ENCODE assay signal across 1 cellular context in the genomic region with DNA sequence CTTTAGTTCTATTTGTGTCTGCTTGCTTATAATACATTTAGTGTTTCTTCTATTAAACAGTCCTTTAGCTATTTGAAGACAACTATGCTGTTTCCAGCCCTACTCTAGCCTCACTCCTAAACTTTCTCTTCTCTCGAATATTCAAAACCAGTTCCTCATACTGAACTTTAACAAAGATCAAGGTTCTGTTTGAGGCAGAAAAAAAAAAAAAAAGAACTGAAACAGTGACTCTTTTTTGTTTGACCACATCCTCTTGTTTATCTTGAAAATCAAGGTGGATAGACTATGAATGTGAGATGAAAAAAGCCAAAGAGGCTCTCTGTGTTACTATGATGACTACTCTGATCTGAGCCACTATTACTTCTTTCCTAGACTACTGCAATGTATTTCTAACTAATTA.
TF ChIP-seq lines count a peak whose summit lies in the region.

No MANE protein-coding gene starts in this region.

TF ChIP-seq in GM12878, 131 proteins besides CTCF, POLR2A, EP300 and RAD21 (continued from another document and continues in another):
- TF ChIP-seq BCL3 (IDR thresholded peaks at IDR 0.05; ENCODE audit: borderline replicate concordance, insufficient read depth, low read depth, low read length, poor library complexity, severe bottlenecking) (no peak), RB1 (IDR thresholded peaks at IDR 0.05; ENCODE audit: borderline replicate concordance) (no peak), MTA2 (IDR thresholded peaks at IDR 0.05; ENCODE audit: low read depth) (peak; percentile 90), STAT1 (conservative IDR thresholded peaks at IDR 0.05) (no peak), WRNIP1 (IDR thresholded peaks at IDR 0.05; ENCODE audit: borderline replicate concordance, low read depth, low read length) (no peak), PML (IDR thresholded peaks at IDR 0.05; ENCODE audit: low read length) (peak; percentile 60), IKZF1 (conservative IDR thresholded peaks at IDR 0.05) (0 out of 2 replicates have a peak, but pooled peaks have one; percentile 37), JUNB (IDR thresholded peaks at IDR 0.05) (peak; percentile 61; the same call in 1 of the 2 replicates), NBN (IDR thresholded peaks at IDR 0.05) (peak; percentile 82), TARDBP (IDR thresholded peaks at IDR 0.05; ENCODE audit: borderline replicate concordance) (no peak), ZNF24 (IDR thresholded peaks at IDR 0.05) (peak; percentile 78; the same call in 1 of the 2 replicates), SREBF2 (IDR thresholded peaks at IDR 0.05; ENCODE audit: low read length) (no peak), CREM (IDR thresholded peaks at IDR 0.05; ENCODE audit: low read depth) (peak; percentile 81), CBFB (IDR thresholded peaks at IDR 0.05; ENCODE audit: low read depth) (peak; percentile 65; the same call in 1 of the 2 replicates), MEF2B (IDR thresholded peaks at IDR 0.05; ENCODE audit: partially characterized antibody, poor library complexity, severe bottlenecking) (peak; percentile 46), ATF7 (IDR thresholded peaks at IDR 0.05; ENCODE audit: low read depth) (peak; percentile 84), KLF5 (IDR thresholded peaks at IDR 0.05; ENCODE audit: partially characterized antibody) (no peak), POU2F2 (IDR thresholded peaks at IDR 0.05; ENCODE audit: borderline replicate concordance, low read depth, low read length) (0 out of 3 replicates have a peak, but pooled peaks have one; percentile 18), SMAD1 (IDR thresholded peaks at IDR 0.05; ENCODE audit: low read depth, partially characterized antibody) (peak; percentile 66), SUPT20H (IDR thresholded peaks at IDR 0.05; ENCODE audit: borderline replicate concordance, control insufficient read depth, low read depth, low read length) (no peak), TCF12 (IDR thresholded peaks at IDR 0.05; ENCODE audit: low read depth, low read length) (0 out of 2 replicates have a peak, but pooled peaks have one; percentile 26), JUND (IDR thresholded peaks at IDR 0.05; ENCODE audit: low read depth, low read length) (no peak), IRF4 (IDR thresholded peaks at IDR 0.05; ENCODE audit: low read depth, low read length) (0 out of 2 replicates have a peak, but pooled peaks have one; percentile 75), NKRF (conservative IDR thresholded peaks at IDR 0.05) (no peak), BHLHE40 (IDR thresholded peaks at IDR 0.05; ENCODE audit: borderline replicate concordance in 1 of 2, low read depth in 2 of 2, low read length in 1 of 2) (peak; percentile 44 to 75; a peak in 3 of 4 replicates), SIN3A (IDR thresholded peaks at IDR 0.05; ENCODE audit: low read depth, low read length) (no peak), HDAC2 (IDR thresholded peaks at IDR 0.05) (no peak), PAX5 (IDR thresholded peaks at IDR 0.05; ENCODE audit: borderline replicate concordance, low read depth, low read length) (0 out of 2 replicates have a peak, but pooled peaks have one; percentile 41), MTA3 (IDR thresholded peaks at IDR 0.05; ENCODE audit: borderline replicate concordance, low read length) (peak; percentile 74; the same call in 1 of the 2 replicates), SPI1 (IDR thresholded peaks at IDR 0.05; ENCODE audit: borderline replicate concordance, insufficient read depth, low read depth, low read length) (peak; percentile 95), ZSCAN29 (IDR thresholded peaks at IDR 0.05) (no peak), SUZ12 (IDR thresholded peaks at IDR 0.05; ENCODE audit: unreplicated experiment) (no peak), TCF7 (IDR thresholded peaks at IDR 0.05; ENCODE audit: borderline replicate concordance) (peak; percentile 65; the same call in 1 of the 2 replicates), FOXM1 (IDR thresholded peaks at IDR 0.05; ENCODE audit: low read depth, low read length) (peak; percentile 91; the same call in 1 of the 2 replicates), ZBED1 (IDR thresholded peaks at IDR 0.05; ENCODE audit: borderline replicate concordance) (0 out of 2 replicates have a peak, but pooled peaks have one; percentile 68), NR2C1 (IDR thresholded peaks at IDR 0.05) (no peak), MEF2A (IDR thresholded peaks at IDR 0.05; ENCODE audit: insufficient read depth, low read depth, low read length) (peak; percentile 74; the same call in 1 of the 2 replicates), BMI1 (IDR thresholded peaks at IDR 0.05; ENCODE audit: borderline replicate concordance) (peak; percentile 54; the same call in 1 of the 2 replicates), RUNX3 (IDR thresholded peaks at IDR 0.05; ENCODE audit: low read length) (peak; percentile 98), NR2F1 (conservative IDR thresholded peaks at IDR 0.05) (0 out of 2 replicates have a peak, but pooled peaks have one; percentile 34), SP1 (IDR thresholded peaks at IDR 0.05; ENCODE audit: low read depth, low read length) (no peak), ZNF384 (IDR thresholded peaks at IDR 0.05; ENCODE audit: borderline replicate concordance, low read depth, low read length) (peak; percentile 99), CBX5 (IDR thresholded peaks at IDR 0.05; ENCODE audit: low read depth) (peak; percentile 95), ZNF207 (IDR thresholded peaks at IDR 0.05; ENCODE audit: borderline replicate concordance) (no peak), MLLT1 (IDR thresholded peaks at IDR 0.05) (peak; percentile 52; the same call in 1 of the 2 replicates), YBX1 (IDR thresholded peaks at IDR 0.05) (no peak), IKZF2 (IDR thresholded peaks at IDR 0.05) (peak; percentile 82 to 84)
- TF ChIP-seq, protein P1, sequence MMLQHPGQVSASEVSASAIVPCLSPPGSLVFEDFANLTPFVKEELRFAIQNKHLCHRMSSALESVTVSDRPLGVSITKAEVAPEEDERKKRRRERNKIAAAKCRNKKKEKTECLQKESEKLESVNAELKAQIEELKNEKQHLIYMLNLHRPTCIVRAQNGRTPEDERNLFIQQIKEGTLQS (IDR thresholded peaks at IDR 0.05; ENCODE audit: borderline replicate concordance, extremely low read depth, low read depth, low read length), result no peak
- TF ChIP-seq, protein P2, sequence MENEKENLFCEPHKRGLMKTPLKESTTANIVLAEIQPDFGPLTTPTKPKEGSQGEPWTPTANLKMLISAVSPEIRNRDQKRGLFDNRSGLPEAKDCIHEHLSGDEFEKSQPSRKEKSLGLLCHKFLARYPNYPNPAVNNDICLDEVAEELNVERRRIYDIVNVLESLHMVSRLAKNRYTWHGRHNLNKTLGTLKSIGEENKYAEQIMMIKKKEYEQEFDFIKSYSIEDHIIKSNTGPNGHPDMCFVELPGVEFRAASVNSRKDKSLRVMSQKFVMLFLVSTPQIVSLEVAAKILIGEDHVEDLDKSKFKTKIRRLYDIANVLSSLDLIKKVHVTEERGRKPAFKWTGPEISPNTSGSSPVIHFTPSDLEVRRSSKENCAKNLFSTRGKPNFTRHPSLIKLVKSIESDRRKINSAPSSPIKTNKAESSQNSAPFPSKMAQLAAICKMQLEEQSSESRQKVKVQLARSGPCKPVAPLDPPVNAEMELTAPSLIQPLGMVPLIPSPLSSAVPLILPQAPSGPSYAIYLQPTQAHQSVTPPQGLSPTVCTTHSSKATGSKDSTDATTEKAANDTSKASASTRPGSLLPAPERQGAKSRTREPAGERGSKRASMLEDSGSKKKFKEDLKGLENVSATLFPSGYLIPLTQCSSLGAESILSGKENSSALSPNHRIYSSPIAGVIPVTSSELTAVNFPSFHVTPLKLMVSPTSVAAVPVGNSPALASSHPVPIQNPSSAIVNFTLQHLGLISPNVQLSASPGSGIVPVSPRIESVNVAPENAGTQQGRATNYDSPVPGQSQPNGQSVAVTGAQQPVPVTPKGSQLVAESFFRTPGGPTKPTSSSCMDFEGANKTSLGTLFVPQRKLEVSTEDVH (IDR thresholded peaks at IDR 0.05; ENCODE audit: low read depth, partially characterized antibody), result no peak
- TF ChIP-seq, protein P3, sequence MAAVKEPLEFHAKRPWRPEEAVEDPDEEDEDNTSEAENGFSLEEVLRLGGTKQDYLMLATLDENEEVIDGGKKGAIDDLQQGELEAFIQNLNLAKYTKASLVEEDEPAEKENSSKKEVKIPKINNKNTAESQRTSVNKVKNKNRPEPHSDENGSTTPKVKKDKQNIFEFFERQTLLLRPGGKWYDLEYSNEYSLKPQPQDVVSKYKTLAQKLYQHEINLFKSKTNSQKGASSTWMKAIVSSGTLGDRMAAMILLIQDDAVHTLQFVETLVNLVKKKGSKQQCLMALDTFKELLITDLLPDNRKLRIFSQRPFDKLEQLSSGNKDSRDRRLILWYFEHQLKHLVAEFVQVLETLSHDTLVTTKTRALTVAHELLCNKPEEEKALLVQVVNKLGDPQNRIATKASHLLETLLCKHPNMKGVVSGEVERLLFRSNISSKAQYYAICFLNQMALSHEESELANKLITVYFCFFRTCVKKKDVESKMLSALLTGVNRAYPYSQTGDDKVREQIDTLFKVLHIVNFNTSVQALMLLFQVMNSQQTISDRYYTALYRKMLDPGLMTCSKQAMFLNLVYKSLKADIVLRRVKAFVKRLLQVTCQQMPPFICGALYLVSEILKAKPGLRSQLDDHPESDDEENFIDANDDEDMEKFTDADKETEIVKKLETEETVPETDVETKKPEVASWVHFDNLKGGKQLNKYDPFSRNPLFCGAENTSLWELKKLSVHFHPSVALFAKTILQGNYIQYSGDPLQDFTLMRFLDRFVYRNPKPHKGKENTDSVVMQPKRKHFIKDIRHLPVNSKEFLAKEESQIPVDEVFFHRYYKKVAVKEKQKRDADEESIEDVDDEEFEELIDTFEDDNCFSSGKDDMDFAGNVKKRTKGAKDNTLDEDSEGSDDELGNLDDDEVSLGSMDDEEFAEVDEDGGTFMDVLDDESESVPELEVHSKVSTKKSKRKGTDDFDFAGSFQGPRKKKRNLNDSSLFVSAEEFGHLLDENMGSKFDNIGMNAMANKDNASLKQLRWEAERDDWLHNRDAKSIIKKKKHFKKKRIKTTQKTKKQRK (IDR thresholded peaks at IDR 0.05; ENCODE audit: low read depth, low read length), result no peak
- TF ChIP-seq, protein P4, sequence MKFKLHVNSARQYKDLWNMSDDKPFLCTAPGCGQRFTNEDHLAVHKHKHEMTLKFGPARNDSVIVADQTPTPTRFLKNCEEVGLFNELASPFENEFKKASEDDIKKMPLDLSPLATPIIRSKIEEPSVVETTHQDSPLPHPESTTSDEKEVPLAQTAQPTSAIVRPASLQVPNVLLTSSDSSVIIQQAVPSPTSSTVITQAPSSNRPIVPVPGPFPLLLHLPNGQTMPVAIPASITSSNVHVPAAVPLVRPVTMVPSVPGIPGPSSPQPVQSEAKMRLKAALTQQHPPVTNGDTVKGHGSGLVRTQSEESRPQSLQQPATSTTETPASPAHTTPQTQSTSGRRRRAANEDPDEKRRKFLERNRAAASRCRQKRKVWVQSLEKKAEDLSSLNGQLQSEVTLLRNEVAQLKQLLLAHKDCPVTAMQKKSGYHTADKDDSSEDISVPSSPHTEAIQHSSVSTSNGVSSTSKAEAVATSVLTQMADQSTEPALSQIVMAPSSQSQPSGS (IDR thresholded peaks at IDR 0.05; ENCODE audit: low read length), result peak; percentile 87
